Comparison of ENCODE assay signal across 8 cellular contexts in the genomic region with DNA sequence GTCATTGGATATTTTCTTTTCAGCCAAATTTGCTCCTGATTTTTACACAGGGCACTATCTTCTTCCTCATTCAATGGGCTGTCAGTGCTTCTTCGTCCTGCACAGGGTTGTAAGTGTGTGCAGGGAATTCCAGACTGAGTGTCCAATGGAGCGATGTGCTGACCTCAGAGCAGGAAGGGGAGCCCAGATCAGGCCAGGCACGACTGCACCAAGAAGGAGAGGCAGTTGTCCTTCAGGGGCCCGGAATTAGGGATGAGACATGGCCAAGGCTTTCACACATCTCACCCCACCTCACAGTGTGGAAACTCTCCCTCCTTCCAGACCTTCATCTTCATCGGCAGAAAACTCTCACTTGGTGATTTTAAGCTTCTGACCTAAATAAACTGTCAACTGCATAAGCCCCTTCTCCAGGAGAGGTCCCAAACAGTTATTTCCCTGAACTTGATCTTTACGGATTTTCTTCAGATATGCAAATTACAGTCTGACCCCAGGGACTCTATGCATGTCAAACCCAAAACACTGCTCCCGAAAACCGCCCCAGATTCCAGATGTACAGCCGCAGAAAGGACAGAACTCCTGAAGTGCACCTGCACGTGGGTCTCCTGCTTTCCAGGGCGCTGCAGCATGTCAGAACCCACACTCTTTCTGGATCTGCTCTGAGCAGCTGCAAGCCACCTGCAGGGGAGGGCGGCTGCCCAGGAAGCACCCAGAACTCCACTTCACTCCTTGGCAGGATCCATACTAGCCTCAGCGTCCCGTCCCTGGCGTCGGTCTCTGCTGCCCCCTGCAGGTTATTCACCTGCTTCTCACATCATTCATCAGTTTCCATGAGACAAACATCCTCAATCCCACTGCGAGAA. TPM values are rescaled to one million over a fixed set of nuclear protein-coding genes. Genes with fewer than 3 reads are reported as not detected.
DNase-seq lines count a peak whose midpoint lies in the region; ATAC-seq, FAIRE-seq and TF ChIP-seq lines count a peak whose summit lies in the region.

No MANE protein-coding gene starts in this region.

- H4K20me1 ChIP-seq in endothelial cell of umbilical vein (replicated peaks; ENCODE audit: control insufficient read depth, extremely low read depth, insufficient read depth, low read length): no peaks in the 10 kb centered on the region

- H3K4me1 ChIP-seq in ACC112 (ENCODE audit: control insufficient read depth, insufficient read depth, low read length, unreplicated experiment) (peaks cover 5% of the 10 kb centered on the region), NT2/D1 (ENCODE audit: insufficient read depth, insufficient read length) (peaks cover 5% of the 10 kb centered on the region), endothelial cell of umbilical vein (ENCODE audit: control insufficient read depth, extremely low read depth, insufficient read depth, low read length) (no peaks in the 10 kb centered on the region), mononuclear cell (ENCODE audit: insufficient read depth, low read length) (peaks cover 23% of the 10 kb centered on the region)

- H3K36me3 ChIP-seq in ACC112 (ENCODE audit: insufficient read depth, low read length): peaks cover 20% of the 10 kb centered on the region
- peaks cover 56% of the 10 kb centered on the region for H3K36me3 ChIP-seq in NT2/D1 (ENCODE audit: insufficient read depth, insufficient read length, low read length)
- H3K36me3 ChIP-seq in endothelial cell of umbilical vein (ENCODE audit: control insufficient read depth in 2 of 2, extremely low read depth in 1 of 2, insufficient read depth in 2 of 2, low read length in 2 of 2): peaks cover 7% of the 10 kb centered on the region in 2 experiments

- intact Hi-C loops in endothelial cell of umbilical vein (cut with micrococcal nuclease): loop anchor here (1.0 to 5.0 kb wide), 8 partner anchors 48 to 342 kb away; partner anchors contain the start of genes ZNF440 and ZNF491

- TF ChIP-seq CTCF in endothelial cell of umbilical vein (IDR thresholded peaks at IDR 0.05; ENCODE audit: extremely low read depth in 1 of 2, insufficient read depth in 1 of 2, low read depth in 1 of 2, low read length in 2 of 2): peak; percentile 71 to 75

- H3K79me2 ChIP-seq in ACC112 (ENCODE audit: control insufficient read depth, insufficient read depth, low read length, unreplicated experiment): peaks cover 14% of the 10 kb centered on the region
- no peaks in the 10 kb centered on the region for H3K79me2 ChIP-seq in endothelial cell of umbilical vein (ENCODE audit: control insufficient read depth, insufficient read depth, low read length)

- no peaks in the 10 kb centered on the region for H3K9me1 ChIP-seq in endothelial cell of umbilical vein (replicated peaks; ENCODE audit: control insufficient read depth, extremely low read depth, insufficient read depth, low read length)

- H3K4me3 ChIP-seq in ACC112 (ENCODE audit: low read depth, low read length) (peak overlapping the region; percentile 85), NT2/D1 (ENCODE audit: insufficient read length, low read depth) (peak overlapping the region; percentile 80), endothelial cell of umbilical vein (replicated peaks in 1 of 3; ENCODE audit: insufficient read depth in 1 of 3, low read depth in 1 of 3, low read length in 3 of 3) (peak overlapping the region in 1 of 3 experiments; percentile 68), mononuclear cell (ENCODE audit: low read length) (peak overlapping the region; percentile 89)

- ATAC-seq in GM18867 (IDR thresholded peaks at IDR 0.05; ENCODE audit: unreplicated experiment): peak; percentile 56

- H3K27me3 ChIP-seq in ACC112 (ENCODE audit: insufficient read depth, low read length) (no peaks in the 10 kb centered on the region), NT2/D1 (ENCODE audit: insufficient read depth, insufficient read length) (no peaks in the 10 kb centered on the region), endothelial cell of umbilical vein (ENCODE audit: control insufficient read depth in 2 of 2, insufficient read depth in 2 of 2, low read length in 2 of 2) (no peaks in the 10 kb centered on the region), mononuclear cell (ENCODE audit: insufficient read depth, low read length) (no peaks in the 10 kb centered on the region)

- TF ChIP-seq POLR2A in endothelial cell of umbilical vein (IDR thresholded peaks at IDR 0.05; ENCODE audit: low read depth, low read length): no peak

- BruUV-seq in endothelial cell of umbilical vein (replicated peaks; lab: Mats Ljungman, UMichigan): no TSS peak

- H3K9me3 ChIP-seq in NT2/D1 (ENCODE audit: insufficient read depth, low read length) (peaks cover 12% of the 10 kb centered on the region), endothelial cell of umbilical vein (replicated peaks; ENCODE audit: control insufficient read depth, insufficient read depth, low read length) (peaks cover 8% of the 10 kb centered on the region), mononuclear cell (ENCODE audit: low read depth, low read length) (peaks cover 7% of the 10 kb centered on the region)

- CTCF ChIA-PET in endothelial cell of umbilical vein (lab: Charles Lee): interaction anchor here (0.6 to 2.5 kb wide), 13 partner anchors 13 to 345 kb away, joined by 3 to 28 read pairs (median 6); partner anchors contain the start of genes ZNF433, ZNF442, ZNF491 and ZNF625

- dilution Hi-C loops in endothelial cell of umbilical vein (cut with MboI; ENCODE audit: extremely low pct_ligation_motif_present, low sequenced_read_pairs): no loop called here

- POLR2A ChIA-PET in endothelial cell of umbilical vein (lab: Charles Lee): no interaction called here

- H3K9ac ChIP-seq in NT2/D1 (ENCODE audit: insufficient read length, low read depth): peak overlapping the region; percentile 65
- no peak overlapping the region for H3K9ac ChIP-seq in endothelial cell of umbilical vein (replicated peaks; ENCODE audit: extremely low read depth, insufficient read depth, low read length)

- FAIRE-seq in endothelial cell of umbilical vein (lab: Jason Lieb, UNC): peak; percentile 42

- H3K4me2 ChIP-seq in endothelial cell of umbilical vein (ENCODE audit: insufficient read depth, low read length): peak overlapping the region; percentile 2

- DNase-seq in HUDEP-2 (lab: John Stamatoyannopoulos, UW; ENCODE audit: unreplicated experiment in 76 of 76) (peak in 71 of 76 experiments; percentile 25 to 93 (median 79)), NT2/D1 (ENCODE audit: low read depth, low spot score) (peak; percentile 80), endothelial cell of umbilical vein (ENCODE audit: low read depth, low spot score) (peak; percentile 73)
- DNase-seq in activated CD8-positive, alpha-beta memory T cell treated with anti-CD3 and anti-CD28 coated beads, Interleukin-2, amount 50 U/mL, for 4 hours: peak; percentile 85
- DNase-seq in stimulated activated CD8-positive, alpha-beta memory T cell treated with anti-CD3 and anti-CD28 coated beads, Interleukin-15, amount 100 ng/mL, for 4 hours (ENCODE audit: low read depth in 2 of 2): peak; percentile 55 to 67

- H3K27ac ChIP-seq in ACC112 (ENCODE audit: low read depth, low read length) (no peak overlapping the region), endothelial cell of umbilical vein (ENCODE audit: insufficient read depth, low read depth, low read length) (no peak overlapping the region)

- H2AFZ ChIP-seq in ACC112 (ENCODE audit: low read length, unreplicated experiment): no peak overlapping the region
- H2AFZ ChIP-seq in endothelial cell of umbilical vein (ENCODE audit: low read depth, low read length): peak overlapping the region; percentile 1

TF ChIP-seq in endothelial cell of umbilical vein, 7 proteins besides CTCF, POLR2A, EP300 and RAD21 (continues in another document):
- no peak for TF ChIP-seq POLR2AphosphoS5 (IDR thresholded peaks at IDR 0.05; ENCODE audit: insufficient read depth, low read depth, low read length)
- TF ChIP-seq MAX (IDR thresholded peaks at IDR 0.05; ENCODE audit: insufficient read depth, insufficient read length): no peak
- no peak for TF ChIP-seq EZH2 (IDR thresholded peaks at IDR 0.05; ENCODE audit: borderline replicate concordance, low read depth, low read length, severe bottlenecking)
- TF ChIP-seq MYC (IDR thresholded peaks at IDR 0.05; ENCODE audit: low read depth, low read length): no peak
- no peak for TF ChIP-seq FOS (IDR thresholded peaks at IDR 0.05; ENCODE audit: borderline replicate concordance, insufficient read depth, low read length)

RNA-seq across cellular contexts. Expression of gene ZNF20, which starts 0.6 kb away (rescaled TPM):
- total RNA-seq in endothelial cell of umbilical vein: 0.35 and 0.88 TPM in 2 replicates
- polyA plus RNA-seq in endothelial cell of umbilical vein: 0.35 and 0.46 TPM in 2 replicates
- polyA plus RNA-seq in endothelial cell of umbilical vein (2011; cell fraction: cytosol; rRNA removed): 0.13 and 0.68 TPM in 2 replicates
- 1.2 and 1.8 TPM in 2 replicates for polyA plus RNA-seq in endothelial cell of umbilical vein (2011; cell fraction: nucleus; rRNA removed)
- 0.84 TPM in 1 of 2 replicates, not detected in the other for polyA plus RNA-seq in endothelial cell of umbilical vein (2012)
- 1.4 and 2.2 TPM in 2 replicates for polyA minus RNA-seq in endothelial cell of umbilical vein
- polyA minus RNA-seq in endothelial cell of umbilical vein (2011; cell fraction: cytosol; rRNA and poly(A)+ RNA removed): not detected
- polyA minus RNA-seq in endothelial cell of umbilical vein (2011; cell fraction: nucleus; rRNA and poly(A)+ RNA removed): 1.8 TPM in 2 replicates
- total RNA-seq in mononuclear cell: 1.9 TPM

RNA-seq across cellular contexts. Expression of gene ZNF625, which starts 15.8 kb away (rescaled TPM):
- total RNA-seq in endothelial cell of umbilical vein (6.7 and 7.1 TPM in 2 replicates), mononuclear cell (1.7 TPM)
- polyA plus RNA-seq in endothelial cell of umbilical vein: 0.73 and 0.90 TPM in 2 replicates
- polyA plus RNA-seq in endothelial cell of umbilical vein (2011; cell fraction: cytosol; rRNA removed): 1.3 and 2.1 TPM in 2 replicates
- polyA plus RNA-seq in endothelial cell of umbilical vein (2011; cell fraction: nucleus; rRNA removed): 4.0 and 4.2 TPM in 2 replicates
- polyA plus RNA-seq in endothelial cell of umbilical vein (2012): 1.1 and 1.3 TPM in 2 replicates
- polyA minus RNA-seq in endothelial cell of umbilical vein: 4.4 and 8.0 TPM in 2 replicates
- not detected for polyA minus RNA-seq in endothelial cell of umbilical vein (2011; cell fraction: cytosol; rRNA and poly(A)+ RNA removed)
- 3.6 TPM in 2 replicates for polyA minus RNA-seq in endothelial cell of umbilical vein (2011; cell fraction: nucleus; rRNA and poly(A)+ RNA removed)

RNA-seq across cellular contexts. Expression of gene ZNF136, which starts 22.1 kb away (rescaled TPM):
- total RNA-seq in endothelial cell of umbilical vein (3.5 and 4.0 TPM in 2 replicates), mononuclear cell (67.0 TPM)
- 0.92 TPM in 2 replicates for polyA plus RNA-seq in endothelial cell of umbilical vein
- polyA plus RNA-seq in endothelial cell of umbilical vein (2011; cell fraction: cytosol; rRNA removed): 1.3 and 1.7 TPM in 2 replicates
- polyA plus RNA-seq in endothelial cell of umbilical vein (2011; cell fraction: nucleus; rRNA removed): 2.9 and 3.5 TPM in 2 replicates
- polyA plus RNA-seq in endothelial cell of umbilical vein (2012): 2.9 and 3.9 TPM in 2 replicates
- 4.5 and 5.6 TPM in 2 replicates for polyA minus RNA-seq in endothelial cell of umbilical vein
- 3.5 TPM for polyA minus RNA-seq in endothelial cell of umbilical vein (2011; cell fraction: cytosol; rRNA and poly(A)+ RNA removed)
- 5.7 and 6.0 TPM in 2 replicates for polyA minus RNA-seq in endothelial cell of umbilical vein (2011; cell fraction: nucleus; rRNA and poly(A)+ RNA removed)

Comparison
In these comparisons a context has a peak if more than half of its experiments do, and no peak if none do; other contexts are left out.
1. RNA of gene ZNF136, which starts 22.1 kb away (total RNA-seq): 67.0 TPM in mononuclear cell (single experiment); 3.5 to 4.0 TPM in endothelial cell of umbilical vein; every median in the first group is over 10 times any median in the second.
2. Peak in every context shown above with its lines, with median percentiles within 50 percentile points of each other: DNase-seq.